1 cellular context compared by ENCODE assay signal in the genomic region with DNA sequence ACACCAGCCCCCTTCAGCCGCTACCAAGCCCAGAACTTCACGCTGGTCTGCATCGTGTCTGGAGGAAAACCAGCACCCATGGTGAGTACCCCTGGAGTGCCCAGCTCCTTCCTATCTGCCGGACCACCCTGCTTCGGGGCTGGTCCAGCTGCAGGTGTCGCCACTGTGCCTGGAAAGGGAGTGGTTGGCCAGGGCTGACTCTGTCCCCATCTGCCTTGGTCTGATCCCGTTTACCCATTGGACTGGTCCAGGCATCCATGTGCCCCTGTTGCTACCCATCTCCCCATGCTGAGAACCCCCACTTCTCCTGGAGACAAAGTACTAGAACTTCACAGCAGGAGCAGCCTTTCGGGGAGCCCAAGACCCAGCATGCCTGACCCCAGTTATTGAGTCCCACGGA.
TF ChIP-seq lines count a peak whose summit lies in the region.

No MANE protein-coding gene starts in this region.

TF ChIP-seq in Ishikawa, 13 proteins besides CTCF, POLR2A, EP300 and RAD21 (continued from another document):
- TF ChIP-seq REST (IDR thresholded peaks at IDR 0.05; ENCODE audit: low read depth) (no peak), TEAD4 (IDR thresholded peaks at IDR 0.05) (no peak), FOXM1 (IDR thresholded peaks at IDR 0.05; ENCODE audit: borderline replicate concordance, low read depth) (no peak), CREB1 (IDR thresholded peaks at IDR 0.05; ENCODE audit: low read depth) (no peak), ZBTB7A (IDR thresholded peaks at IDR 0.05; ENCODE audit: low read depth) (no peak), NFIC (IDR thresholded peaks at IDR 0.05) (no peak)
